Comparison of ENCODE assay signal across 8 cellular contexts in genomic region chr10:110501142-110501937, GRCh38. TPM values are rescaled to one million over a fixed set of nuclear protein-coding genes. Genes with fewer than 3 reads are reported as not detected.
DNase-seq lines count a peak whose midpoint lies in the region; ATAC-seq and TF ChIP-seq lines count a peak whose summit lies in the region.

No MANE protein-coding gene starts in this region.

- H3K4me1 Mint-ChIP-seq in CD8-positive, alpha-beta memory T cell = peaks cover 81 to 87% (median 85%) of the 10 kb centered on the region in 3 donors
- H3K4me1 Mint-ChIP-seq in neural crest cell = peaks cover 34% of the 10 kb centered on the region

- H3K4me1 ChIP-seq in CD8-positive, alpha-beta memory T cell (ENCODE audit: insufficient read depth, low read length) = peaks cover 79% of the 10 kb centered on the region
- H3K4me1 ChIP-seq in thyroid gland = peaks cover 44 to 66% of the 10 kb centered on the region in 2 donors

- H3K36me3 Mint-ChIP-seq in CD8-positive, alpha-beta memory T cell = peaks cover 0 to 13% (median 2%) of the 10 kb centered on the region in 3 donors
- H3K36me3 Mint-ChIP-seq in neural crest cell (ENCODE audit: low read depth) = no peaks in the 10 kb centered on the region

- peak overlapping the region; percentile 77 to 99 (median 82) for H3K4me3 Mint-ChIP-seq in CD8-positive, alpha-beta memory T cell
- peak overlapping the region; percentile 25 for H3K4me3 Mint-ChIP-seq in neural crest cell

- no peak overlapping the region for H3K4me3 ChIP-seq in CD8-positive, alpha-beta memory T cell (ENCODE audit: low read length)
- H3K4me3 ChIP-seq in fibroblast of mammary gland (ENCODE audit: control insufficient read depth, low read depth, low read length) (peak overlapping the region; percentile 93), thyroid gland (replicated peaks in 1 of 3) (no peak overlapping the region)

- no peaks in the 10 kb centered on the region for H3K36me3 ChIP-seq in CD8-positive, alpha-beta memory T cell (ENCODE audit: insufficient read depth, low read length)
- H3K36me3 ChIP-seq in thyroid gland = no peaks in the 10 kb centered on the region

- DNase-seq in CD8-positive, alpha-beta memory T cell = peak in 3 of 5 donors; percentile 29 to 64 (median 44)
- DNase-seq in NOMO-1 treated with DMSO at 0.1 percent for 48 hours (lab: John Stamatoyannopoulos, UW; ENCODE audit: unreplicated experiment) = peak; percentile 48
- peak; percentile 38 for DNase-seq in activated T-helper 1 cell treated with Interleukin-2 at 50 U/mL for 16 hours (ENCODE audit: low read depth)
- DNase-seq in fibroblast of mammary gland (ENCODE audit: low read depth) = peak; percentile 97
- no peak for DNase-seq in neural crest cell (ENCODE audit: low read depth, low spot score)
- DNase-seq in thyroid gland = peak; percentile 71 to 74
- no peak for DNase-seq in NCI-H526 treated with DMSO at 0.1 percent for 48 hours (lab: John Stamatoyannopoulos, UW)

- CTCF ChIA-PET in CD8-positive, alpha-beta memory T cell (lab: Charles Lee) = interaction anchor here (8.2 kb wide), 1 partner anchor 147 kb away, joined by 60 read pairs; no protein-coding TSS in a partner anchor

- no peak for TF ChIP-seq CTCF in fibroblast of mammary gland (conservative IDR thresholded peaks at IDR 0.05; ENCODE audit: control insufficient read depth, insufficient read depth, low read depth, low read length)
- TF ChIP-seq CTCF in neural crest cell (conservative IDR thresholded peaks at IDR 0.05) = no peak
- TF ChIP-seq CTCF in thyroid gland (IDR thresholded peaks at IDR 0.05) = no peak

- POLR2A ChIA-PET in CD8-positive, alpha-beta memory T cell (lab: Charles Lee) = no interaction called here

- H3K27ac ChIP-seq in CD8-positive, alpha-beta memory T cell (ENCODE audit: low read depth, low read length) = peak overlapping the region; percentile 30
- peak overlapping the region in 2 of 3 donors; percentile 62 to 72 for H3K27ac ChIP-seq in thyroid gland

- peak; percentile 14 for ATAC-seq in GM21381 (IDR thresholded peaks at IDR 0.05; ENCODE audit: unreplicated experiment)

- H3K27ac Mint-ChIP-seq in CD8-positive, alpha-beta memory T cell = peak overlapping the region; percentile 61 to 98 (median 94)
- no peak overlapping the region for H3K27ac Mint-ChIP-seq in neural crest cell (ENCODE audit: unreplicated experiment)

- no peaks in the 10 kb centered on the region for H3K27me3 ChIP-seq in CD8-positive, alpha-beta memory T cell (ENCODE audit: insufficient read depth, low read length, poor library complexity, severe bottlenecking)
- no peaks in the 10 kb centered on the region for H3K27me3 ChIP-seq in thyroid gland

- TF ChIP-seq POLR2A in thyroid gland (IDR thresholded peaks at IDR 0.05) = peak in 1 of 2 donors; percentile 20

- H3K27me3 Mint-ChIP-seq in CD8-positive, alpha-beta memory T cell = peaks cover 0 to 1% of the 10 kb centered on the region in 2 donors
- H3K27me3 Mint-ChIP-seq in neural crest cell (ENCODE audit: low read depth) = peaks cover 42% of the 10 kb centered on the region

- no peaks in the 10 kb centered on the region for H3K9me3 Mint-ChIP-seq in CD8-positive, alpha-beta memory T cell
- H3K9me3 Mint-ChIP-seq in neural crest cell = no peaks in the 10 kb centered on the region

- intact Hi-C loops in thyroid gland (cut with DNase I) = no loop called here

- H3K9me3 ChIP-seq in CD8-positive, alpha-beta memory T cell (ENCODE audit: low read length) = no peaks in the 10 kb centered on the region
- H3K9me3 ChIP-seq in thyroid gland = no peaks in the 10 kb centered on the region

- WGBS in thyroid gland, 2 donors = 48% methylated on average over 9 of the region's 9 CpGs

RNA-seq across cellular contexts. Expression of gene DUSP5, which starts 3.6 kb away (rescaled TPM):
- 10 to 100 TPM; 68.5 to 69.8 TPM for total RNA-seq in CD8-positive, alpha-beta memory T cell
- polyA plus RNA-seq in CD8-positive, alpha-beta memory T cell = 3.0 TPM
- 2.4 and 2.5 TPM in 2 replicates for total RNA-seq in neural crest cell
- 10 to 100 TPM in 1 of 4 donors, 1 to 10 TPM in 3; 2.1 to 14.2 (median 7.1) TPM for total RNA-seq in thyroid gland

Comparison
In these comparisons a context has a peak if more than half of its experiments do, and no peak if none do; other contexts are left out.
1. DNase-seq: peak in CD8-positive, alpha-beta memory T cell (3 of 5), NOMO-1 treated with DMSO at 0.1 percent for 48 hours (single experiment), activated T-helper 1 cell treated with Interleukin-2 at 50 U/mL for 16 hours (single experiment), fibroblast of mammary gland (single experiment) and thyroid gland (2 of 2); none in neural crest cell (single experiment) and NCI-H526 treated with DMSO at 0.1 percent for 48 hours (single experiment).
2. RNA of gene DUSP5, which starts 3.6 kb away (total RNA-seq): 68.5 to 69.8 TPM in CD8-positive, alpha-beta memory T cell; 2.1 to 14.2 TPM in thyroid gland and 2.4 to 2.5 TPM in neural crest cell; every median in the first group is over 4 times any median in the second.